Comparison of ENCODE assay signal across 8 cellular contexts in genomic region chr1:244796719-244797406, GRCh38.
DNase-seq lines count a peak whose midpoint lies in the region; ATAC-seq and TF ChIP-seq lines count a peak whose summit lies in the region.

No MANE protein-coding gene starts in this region.

- DNase-seq in SIG-M5 treated with dmso at 0.1 percent for 504 hours (lab: John Stamatoyannopoulos, UW; ENCODE audit: unreplicated experiment) (peak; percentile 62), SIG-M5 (lab: John Stamatoyannopoulos, UW) (no peak), NCI-H1930 (lab: John Stamatoyannopoulos, UW) (peak; percentile 5 to 45), WERI-Rb-1 (peak; percentile 70), left kidney (ENCODE audit: low read depth, low spot score) (peak; percentile 81)
- DNase-seq in central memory CD4-positive, alpha-beta T cell = peak; percentile 41
- DNase-seq in stimulated activated CD4-positive, alpha-beta T cell treated with anti-CD3 and anti-CD28 coated beads, Interleukin-4, amount 100 ng/mL, for 48 hours (ENCODE audit: low read depth in 2 of 2) = peak; percentile 37 to 47

- no peak for ATAC-seq in GM19397 (IDR thresholded peaks at IDR 0.05; ENCODE audit: unreplicated experiment)

- peak; percentile 75 for TF ChIP-seq CTCF in WERI-Rb-1 (IDR thresholded peaks at IDR 0.05; ENCODE audit: low read depth, low read length)

- H3K36me3 ChIP-seq in WERI-Rb-1 = no peaks in the 10 kb centered on the region

- H3K9me3 ChIP-seq in WERI-Rb-1 (ENCODE audit: severe bottlenecking) = no peaks in the 10 kb centered on the region

- H3K4me3 ChIP-seq in WERI-Rb-1 (ENCODE audit: low read depth, low read length) = no peak overlapping the region

- no peak overlapping the region for H3K27ac ChIP-seq in WERI-Rb-1

- no peaks in the 10 kb centered on the region for H3K27me3 ChIP-seq in WERI-Rb-1 (ENCODE audit: insufficient read depth, low read depth, severe bottlenecking)
